In genomic region chr20:35741892-35742740, GRCh38 we compare ENCODE assay signal across 8 cellular contexts. TPM values are rescaled to one million over a fixed set of nuclear protein-coding genes. Genes with fewer than 3 reads are reported as not detected.
DNase-seq lines count a peak whose midpoint lies in the region; ATAC-seq and TF ChIP-seq lines count a peak whose summit lies in the region.

Gene RBM39, minus strand, starts transcription at chr20:35742260. Its CDS starts 1,386 bp downstream, at chr20:35740874.

- H3K27ac ChIP-seq in MM.1S (ENCODE audit: low read length) = peak within 1 kb of the TSS; percentile 93

- H3F3A ChIP-seq in MM.1S (ENCODE audit: insufficient read depth, low read length) = peaks cover 25% of the 10 kb centered on the region

- H3K9ac ChIP-seq in MM.1S (ENCODE audit: low read length) = peak within 1 kb of the TSS; percentile 100

- peaks cover 34% of the 10 kb centered on the region for H4K20me1 ChIP-seq in MM.1S (ENCODE audit: insufficient read depth, low read length)

- H3K27me3 ChIP-seq in HAP-1 (ENCODE audit: low read depth) = no peaks in the 10 kb centered on the region
- H3K27me3 ChIP-seq in MM.1S (replicated peaks; ENCODE audit: insufficient read depth, low read length) = no peaks in the 10 kb centered on the region

- no peak within 1 kb of the TSS for H2AFZ ChIP-seq in MM.1S (ENCODE audit: low read length)

- peak within 1 kb of the TSS; percentile 98 for H3K27ac Mint-ChIP-seq in nephron progenitor cell
- H3K27ac Mint-ChIP-seq in stimulated activated naive CD8-positive, alpha-beta T cell treated with anti-CD3 and anti-CD28 coated beads, Interleukin-15, amount 100 ng/mL, for 72 hours = peak within 1 kb of the TSS; percentile 100

- H3K79me2 ChIP-seq in MM.1S (ENCODE audit: low read length) = peaks cover 57% of the 10 kb centered on the region

- ATAC-seq in stimulated activated naive CD8-positive, alpha-beta T cell treated with anti-CD3 and anti-CD28 coated beads, Interleukin-15, amount 100 ng/mL, for 72 hours = peak; percentile 93

- DNase-seq in GDM1 (lab: John Stamatoyannopoulos, UW) (peak; percentile 100), HAP-1 (ENCODE audit: low spot score in 2 of 2) (peak; percentile 100), MM.1S (peak; percentile 100), SIG-M5 (lab: John Stamatoyannopoulos, UW) (peak; percentile 99), activated gamma-delta T cell (lab: John Stamatoyannopoulos, UW) (peak; percentile 74), fibroblast of the aortic adventitia (ENCODE audit: low read depth) (peak; percentile 100), nephron progenitor cell (peak; percentile 98)
- DNase-seq in stimulated activated naive CD8-positive, alpha-beta T cell treated with anti-CD3 and anti-CD28 coated beads, Interleukin-15, amount 100 ng/mL, for 72 hours = peak; percentile 99 to 100

- TF ChIP-seq CTCF in MM.1S (IDR thresholded peaks at IDR 0.05; ENCODE audit: low read length) = peak; percentile 15; the same call in 1 of the 2 replicates
- peak; percentile 58 for TF ChIP-seq CTCF in fibroblast of the aortic adventitia (IDR thresholded peaks at IDR 0.05; ENCODE audit: insufficient read depth, low read length)
- no peak for TF ChIP-seq CTCF in nephron progenitor cell (IDR thresholded peaks at IDR 0.05)

- no peaks in the 10 kb centered on the region for H3K9me3 ChIP-seq in HAP-1
- no peaks in the 10 kb centered on the region for H3K9me3 ChIP-seq in MM.1S (replicated peaks; ENCODE audit: insufficient read depth, low read length)

- H3K4me3 Mint-ChIP-seq in nephron progenitor cell = peak within 1 kb of the TSS; percentile 99
- peak within 1 kb of the TSS; percentile 94 for H3K4me3 Mint-ChIP-seq in stimulated activated naive CD8-positive, alpha-beta T cell treated with anti-CD3 and anti-CD28 coated beads, Interleukin-15, amount 100 ng/mL, for 72 hours

- peak within 1 kb of the TSS; percentile 80 for H3K4me2 ChIP-seq in MM.1S (ENCODE audit: low read depth, low read length)

- H3K36me3 Mint-ChIP-seq in nephron progenitor cell (ENCODE audit: low read depth) = peaks cover 40% of the 10 kb centered on the region

- H3K27me3 Mint-ChIP-seq in nephron progenitor cell (ENCODE audit: low read depth, poor library complexity) = peaks cover 5% of the 10 kb centered on the region
- H3K27me3 Mint-ChIP-seq in stimulated activated naive CD8-positive, alpha-beta T cell treated with anti-CD3 and anti-CD28 coated beads, Interleukin-15, amount 100 ng/mL, for 72 hours = no peaks in the 10 kb centered on the region

- H3K9me3 Mint-ChIP-seq in nephron progenitor cell = peaks cover 3% of the 10 kb centered on the region
- H3K9me3 Mint-ChIP-seq in stimulated activated naive CD8-positive, alpha-beta T cell treated with anti-CD3 and anti-CD28 coated beads, Interleukin-15, amount 100 ng/mL, for 72 hours = no peaks in the 10 kb centered on the region

- H3K36me3 ChIP-seq in HAP-1 (replicated peaks) (peaks cover 46% of the 10 kb centered on the region), MM.1S (replicated peaks; ENCODE audit: insufficient read depth, low read length) (peaks cover 22% of the 10 kb centered on the region)

- in situ Hi-C loops in HAP-1 (cut with MboI; ENCODE audit: low sequenced_read_pairs) = no loop called here

- H3K4me3 ChIP-seq in HAP-1 (peak within 1 kb of the TSS; percentile 92), MM.1S (ENCODE audit: low read length) (peak within 1 kb of the TSS; percentile 93), fibroblast of the aortic adventitia (ENCODE audit: low read depth, low read length) (peak within 1 kb of the TSS; percentile 89)

- H3K9me2 ChIP-seq in MM.1S (replicated peaks; ENCODE audit: insufficient read depth, low read length) = no peaks in the 10 kb centered on the region

- peaks cover 50% of the 10 kb centered on the region for H3K4me1 Mint-ChIP-seq in nephron progenitor cell
- H3K4me1 Mint-ChIP-seq in stimulated activated naive CD8-positive, alpha-beta T cell treated with anti-CD3 and anti-CD28 coated beads, Interleukin-15, amount 100 ng/mL, for 72 hours = peaks cover 64% of the 10 kb centered on the region

- H3K4me1 ChIP-seq in HAP-1 (peaks cover 31% of the 10 kb centered on the region), MM.1S (ENCODE audit: low read length) (peaks cover 14% of the 10 kb centered on the region)

RNA-seq across cellular contexts. Expression of gene RBM39, which starts in this region (rescaled TPM):
- 236 and 510 TPM in 2 replicates for total RNA-seq in fibroblast of the aortic adventitia (ENCODE audit: low replicate concordance)

Comparison
In these comparisons a context has a peak if more than half of its experiments do, and no peak if none do; other contexts are left out.
1. Peak in every context shown above with its lines: DNase-seq, ATAC-seq, H3K4me3 ChIP-seq and H3K27ac ChIP-seq.